In the genomic region with DNA sequence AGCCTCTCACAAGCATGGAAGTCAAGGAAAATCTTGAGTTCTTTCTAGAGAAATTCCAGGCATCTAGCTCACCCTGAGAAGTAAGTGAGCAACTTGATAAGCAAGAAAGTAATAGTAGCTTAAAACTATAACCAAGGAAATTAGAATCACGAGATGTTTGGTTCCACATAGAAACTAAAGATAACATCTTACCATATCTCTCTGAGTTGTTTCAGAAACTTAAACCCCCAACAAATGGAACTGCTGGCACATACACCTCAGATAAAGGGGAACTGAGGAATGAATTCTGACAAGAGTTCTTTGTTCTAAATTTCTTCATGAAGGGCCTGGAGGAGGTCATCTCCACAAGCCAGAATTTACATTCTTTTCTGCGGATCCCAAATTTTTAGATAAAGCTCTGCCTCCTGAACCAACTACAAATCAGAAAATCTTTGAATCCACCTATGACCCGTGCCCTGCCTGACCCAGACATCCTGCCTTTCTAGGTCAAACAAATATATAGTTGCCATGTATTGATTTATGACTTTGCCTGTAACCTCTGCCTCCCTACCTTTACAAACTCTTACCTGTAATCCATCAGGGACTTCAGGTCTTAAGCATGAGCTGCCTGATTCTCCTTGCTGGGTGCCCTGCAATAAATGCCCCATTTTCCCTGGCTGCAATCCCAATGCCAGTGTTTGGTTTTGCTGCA, we compare ENCODE assay signal across 3 cellular contexts.
A peak's percentile ranks its signal among the peaks of the same experiment; 100 is the strongest.
TF ChIP-seq lines count a peak whose summit lies in the region.

No MANE protein-coding gene starts in this region.

TF ChIP-seq in liver, 16 proteins besides CTCF, POLR2A, EP300 and RAD21:
- TF ChIP-seq, protein P1, sequence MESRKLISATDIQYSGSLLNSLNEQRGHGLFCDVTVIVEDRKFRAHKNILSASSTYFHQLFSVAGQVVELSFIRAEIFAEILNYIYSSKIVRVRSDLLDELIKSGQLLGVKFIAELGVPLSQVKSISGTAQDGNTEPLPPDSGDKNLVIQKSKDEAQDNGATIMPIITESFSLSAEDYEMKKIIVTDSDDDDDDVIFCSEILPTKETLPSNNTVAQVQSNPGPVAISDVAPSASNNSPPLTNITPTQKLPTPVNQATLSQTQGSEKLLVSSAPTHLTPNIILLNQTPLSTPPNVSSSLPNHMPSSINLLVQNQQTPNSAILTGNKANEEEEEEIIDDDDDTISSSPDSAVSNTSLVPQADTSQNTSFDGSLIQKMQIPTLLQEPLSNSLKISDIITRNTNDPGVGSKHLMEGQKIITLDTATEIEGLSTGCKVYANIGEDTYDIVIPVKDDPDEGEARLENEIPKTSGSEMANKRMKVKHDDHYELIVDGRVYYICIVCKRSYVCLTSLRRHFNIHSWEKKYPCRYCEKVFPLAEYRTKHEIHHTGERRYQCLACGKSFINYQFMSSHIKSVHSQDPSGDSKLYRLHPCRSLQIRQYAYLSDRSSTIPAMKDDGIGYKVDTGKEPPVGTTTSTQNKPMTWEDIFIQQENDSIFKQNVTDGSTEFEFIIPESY (IDR thresholded peaks at IDR 0.05) = no peak
- TF ChIP-seq HNF4A (conservative IDR thresholded peaks at IDR 0.05) (peak; percentile 51 to 67), NR2F2 (IDR thresholded peaks at IDR 0.05) (peak; percentile 29), SP1 (IDR thresholded peaks at IDR 0.05) (peak; percentile 33), RXRA (IDR thresholded peaks at IDR 0.05) (peak; percentile 51 to 77)
- TF ChIP-seq, protein P2, sequence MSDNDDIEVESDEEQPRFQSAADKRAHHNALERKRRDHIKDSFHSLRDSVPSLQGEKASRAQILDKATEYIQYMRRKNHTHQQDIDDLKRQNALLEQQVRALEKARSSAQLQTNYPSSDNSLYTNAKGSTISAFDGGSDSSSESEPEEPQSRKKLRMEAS (IDR thresholded peaks at IDR 0.05) = no peak

TF ChIP-seq in HepG2, 621 proteins besides CTCF, POLR2A, EP300 and RAD21 (continues in another document):
- TF ChIP-seq ZNF256 (CRISPR knock-in tag; conservative IDR thresholded peaks at IDR 0.05) (no peak), ZNF333 (CRISPR knock-in tag; IDR thresholded peaks at IDR 0.05; ENCODE audit: borderline replicate concordance) (no peak), ZFP90 (CRISPR knock-in tag; IDR thresholded peaks at IDR 0.05; ENCODE audit: borderline replicate concordance) (no peak), ZNF709 (CRISPR knock-in tag; IDR thresholded peaks at IDR 0.05) (no peak), NPAS2 (CRISPR knock-in tag; IDR thresholded peaks at IDR 0.05; ENCODE audit: borderline replicate concordance) (no peak)
- TF ChIP-seq, protein P3, sequence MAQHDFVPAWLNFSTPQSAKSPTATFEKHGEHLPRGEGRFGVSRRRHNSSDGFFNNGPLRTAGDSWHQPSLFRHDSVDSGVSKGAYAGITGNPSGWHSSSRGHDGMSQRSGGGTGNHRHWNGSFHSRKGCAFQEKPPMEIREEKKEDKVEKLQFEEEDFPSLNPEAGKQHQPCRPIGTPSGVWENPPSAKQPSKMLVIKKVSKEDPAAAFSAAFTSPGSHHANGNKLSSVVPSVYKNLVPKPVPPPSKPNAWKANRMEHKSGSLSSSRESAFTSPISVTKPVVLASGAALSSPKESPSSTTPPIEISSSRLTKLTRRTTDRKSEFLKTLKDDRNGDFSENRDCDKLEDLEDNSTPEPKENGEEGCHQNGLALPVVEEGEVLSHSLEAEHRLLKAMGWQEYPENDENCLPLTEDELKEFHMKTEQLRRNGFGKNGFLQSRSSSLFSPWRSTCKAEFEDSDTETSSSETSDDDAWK (CRISPR knock-in tag; IDR thresholded peaks at IDR 0.05) = no peak
- TF ChIP-seq, protein P4, sequence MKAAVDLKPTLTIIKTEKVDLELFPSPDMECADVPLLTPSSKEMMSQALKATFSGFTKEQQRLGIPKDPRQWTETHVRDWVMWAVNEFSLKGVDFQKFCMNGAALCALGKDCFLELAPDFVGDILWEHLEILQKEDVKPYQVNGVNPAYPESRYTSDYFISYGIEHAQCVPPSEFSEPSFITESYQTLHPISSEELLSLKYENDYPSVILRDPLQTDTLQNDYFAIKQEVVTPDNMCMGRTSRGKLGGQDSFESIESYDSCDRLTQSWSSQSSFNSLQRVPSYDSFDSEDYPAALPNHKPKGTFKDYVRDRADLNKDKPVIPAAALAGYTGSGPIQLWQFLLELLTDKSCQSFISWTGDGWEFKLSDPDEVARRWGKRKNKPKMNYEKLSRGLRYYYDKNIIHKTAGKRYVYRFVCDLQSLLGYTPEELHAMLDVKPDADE (CRISPR knock-in tag; IDR thresholded peaks at IDR 0.05) = no peak
- TF ChIP-seq, protein P5, sequence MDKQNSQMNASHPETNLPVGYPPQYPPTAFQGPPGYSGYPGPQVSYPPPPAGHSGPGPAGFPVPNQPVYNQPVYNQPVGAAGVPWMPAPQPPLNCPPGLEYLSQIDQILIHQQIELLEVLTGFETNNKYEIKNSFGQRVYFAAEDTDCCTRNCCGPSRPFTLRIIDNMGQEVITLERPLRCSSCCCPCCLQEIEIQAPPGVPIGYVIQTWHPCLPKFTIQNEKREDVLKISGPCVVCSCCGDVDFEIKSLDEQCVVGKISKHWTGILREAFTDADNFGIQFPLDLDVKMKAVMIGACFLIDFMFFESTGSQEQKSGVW (CRISPR knock-in tag; IDR thresholded peaks at IDR 0.05; ENCODE audit: borderline replicate concordance) = no peak
- TF ChIP-seq, protein P6, sequence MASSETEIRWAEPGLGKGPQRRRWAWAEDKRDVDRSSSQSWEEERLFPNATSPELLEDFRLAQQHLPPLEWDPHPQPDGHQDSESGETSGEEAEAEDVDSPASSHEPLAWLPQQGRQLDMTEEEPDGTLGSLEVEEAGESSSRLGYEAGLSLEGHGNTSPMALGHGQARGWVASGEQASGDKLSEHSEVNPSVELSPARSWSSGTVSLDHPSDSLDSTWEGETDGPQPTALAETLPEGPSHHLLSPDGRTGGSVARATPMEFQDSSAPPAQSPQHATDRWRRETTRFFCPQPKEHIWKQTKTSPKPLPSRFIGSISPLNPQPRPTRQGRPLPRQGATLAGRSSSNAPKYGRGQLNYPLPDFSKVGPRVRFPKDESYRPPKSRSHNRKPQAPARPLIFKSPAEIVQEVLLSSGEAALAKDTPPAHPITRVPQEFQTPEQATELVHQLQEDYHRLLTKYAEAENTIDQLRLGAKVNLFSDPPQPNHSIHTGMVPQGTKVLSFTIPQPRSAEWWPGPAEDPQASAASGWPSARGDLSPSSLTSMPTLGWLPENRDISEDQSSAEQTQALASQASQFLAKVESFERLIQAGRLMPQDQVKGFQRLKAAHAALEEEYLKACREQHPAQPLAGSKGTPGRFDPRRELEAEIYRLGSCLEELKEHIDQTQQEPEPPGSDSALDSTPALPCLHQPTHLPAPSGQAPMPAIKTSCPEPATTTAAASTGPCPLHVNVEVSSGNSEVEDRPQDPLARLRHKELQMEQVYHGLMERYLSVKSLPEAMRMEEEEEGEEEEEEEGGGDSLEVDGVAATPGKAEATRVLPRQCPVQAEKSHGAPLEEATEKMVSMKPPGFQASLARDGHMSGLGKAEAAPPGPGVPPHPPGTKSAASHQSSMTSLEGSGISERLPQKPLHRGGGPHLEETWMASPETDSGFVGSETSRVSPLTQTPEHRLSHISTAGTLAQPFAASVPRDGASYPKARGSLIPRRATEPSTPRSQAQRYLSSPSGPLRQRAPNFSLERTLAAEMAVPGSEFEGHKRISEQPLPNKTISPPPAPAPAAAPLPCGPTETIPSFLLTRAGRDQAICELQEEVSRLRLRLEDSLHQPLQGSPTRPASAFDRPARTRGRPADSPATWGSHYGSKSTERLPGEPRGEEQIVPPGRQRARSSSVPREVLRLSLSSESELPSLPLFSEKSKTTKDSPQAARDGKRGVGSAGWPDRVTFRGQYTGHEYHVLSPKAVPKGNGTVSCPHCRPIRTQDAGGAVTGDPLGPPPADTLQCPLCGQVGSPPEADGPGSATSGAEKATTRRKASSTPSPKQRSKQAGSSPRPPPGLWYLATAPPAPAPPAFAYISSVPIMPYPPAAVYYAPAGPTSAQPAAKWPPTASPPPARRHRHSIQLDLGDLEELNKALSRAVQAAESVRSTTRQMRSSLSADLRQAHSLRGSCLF (CRISPR knock-in tag; IDR thresholded peaks at IDR 0.05; ENCODE audit: borderline replicate concordance) = no peak
- TF ChIP-seq, protein P7, sequence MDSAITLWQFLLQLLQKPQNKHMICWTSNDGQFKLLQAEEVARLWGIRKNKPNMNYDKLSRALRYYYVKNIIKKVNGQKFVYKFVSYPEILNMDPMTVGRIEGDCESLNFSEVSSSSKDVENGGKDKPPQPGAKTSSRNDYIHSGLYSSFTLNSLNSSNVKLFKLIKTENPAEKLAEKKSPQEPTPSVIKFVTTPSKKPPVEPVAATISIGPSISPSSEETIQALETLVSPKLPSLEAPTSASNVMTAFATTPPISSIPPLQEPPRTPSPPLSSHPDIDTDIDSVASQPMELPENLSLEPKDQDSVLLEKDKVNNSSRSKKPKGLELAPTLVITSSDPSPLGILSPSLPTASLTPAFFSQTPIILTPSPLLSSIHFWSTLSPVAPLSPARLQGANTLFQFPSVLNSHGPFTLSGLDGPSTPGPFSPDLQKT (CRISPR knock-in tag; IDR thresholded peaks at IDR 0.05; ENCODE audit: borderline replicate concordance) = no peak

TF ChIP-seq in GM12878, 131 proteins besides CTCF, POLR2A, EP300 and RAD21:
- TF ChIP-seq, protein P8, sequence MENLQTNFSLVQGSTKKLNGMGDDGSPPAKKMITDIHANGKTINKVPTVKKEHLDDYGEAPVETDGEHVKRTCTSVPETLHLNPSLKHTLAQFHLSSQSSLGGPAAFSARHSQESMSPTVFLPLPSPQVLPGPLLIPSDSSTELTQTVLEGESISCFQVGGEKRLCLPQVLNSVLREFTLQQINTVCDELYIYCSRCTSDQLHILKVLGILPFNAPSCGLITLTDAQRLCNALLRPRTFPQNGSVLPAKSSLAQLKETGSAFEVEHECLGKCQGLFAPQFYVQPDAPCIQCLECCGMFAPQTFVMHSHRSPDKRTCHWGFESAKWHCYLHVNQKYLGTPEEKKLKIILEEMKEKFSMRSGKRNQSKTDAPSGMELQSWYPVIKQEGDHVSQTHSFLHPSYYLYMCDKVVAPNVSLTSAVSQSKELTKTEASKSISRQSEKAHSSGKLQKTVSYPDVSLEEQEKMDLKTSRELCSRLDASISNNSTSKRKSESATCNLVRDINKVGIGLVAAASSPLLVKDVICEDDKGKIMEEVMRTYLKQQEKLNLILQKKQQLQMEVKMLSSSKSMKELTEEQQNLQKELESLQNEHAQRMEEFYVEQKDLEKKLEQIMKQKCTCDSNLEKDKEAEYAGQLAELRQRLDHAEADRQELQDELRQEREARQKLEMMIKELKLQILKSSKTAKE (IDR thresholded peaks at IDR 0.05; ENCODE audit: low read depth, poor library complexity, severe bottlenecking) = no peak
- no peak for TF ChIP-seq CREM (IDR thresholded peaks at IDR 0.05; ENCODE audit: low read depth)
- TF ChIP-seq RAD51 (IDR thresholded peaks at IDR 0.05) = no peak
- no peak for TF ChIP-seq CBX5 (IDR thresholded peaks at IDR 0.05; ENCODE audit: low read depth)
- TF ChIP-seq PML (IDR thresholded peaks at IDR 0.05; ENCODE audit: low read length) = no peak
- TF ChIP-seq KDM1A (IDR thresholded peaks at IDR 0.05; ENCODE audit: borderline replicate concordance) = no peak
- no peak for TF ChIP-seq SUPT20H (IDR thresholded peaks at IDR 0.05; ENCODE audit: borderline replicate concordance, control insufficient read depth, low read depth, low read length)
- peak; percentile 55; the same call in 1 of the 2 replicates for TF ChIP-seq SPI1 (IDR thresholded peaks at IDR 0.05; ENCODE audit: borderline replicate concordance, insufficient read depth, low read depth, low read length)
